Comparison of ENCODE assay signal across 17 cellular contexts in genomic region chr4:164874791-164875190, GRCh38. TPM values are rescaled to one million over a fixed set of nuclear protein-coding genes. Genes with fewer than 3 reads are reported as not detected.
"Had no signal": no experiment of that assay in that cellular context is flagged by ENCODE, and none has a peak within 500 bp of the region (broad histone marks: within the 10 kb centered on the region; RNA-seq: fewer than 3 reads in every experiment).

No MANE protein-coding gene starts in this region.

- H3K27me3 ChIP-seq: pancreas, thyroid gland, uterus had no signal

- H3K4me3 ChIP-seq: coronary artery, lung, pancreas, thyroid gland, uterus had no signal

- H3K9me3 ChIP-seq: pancreas, thyroid gland, uterus had no signal

- H3K4me1 ChIP-seq: pancreas, uterus had no signal

- ATAC-seq: left colon; pancreas; stimulated activated effector memory CD8-positive, alpha-beta T cell treated with anti-CD3 and anti-CD28 coated beads, Interleukin-12 subunit alpha, Interleukin-12 subunit beta, amount 100 ng/mL, for 72 hours had no signal

- DNase-seq: activated CD4-positive, alpha-beta T cell treated with anti-CD3 and anti-CD28 coated beads for 1 hour; activated CD4-positive, alpha-beta T cell treated with anti-CD3 and anti-CD28 coated beads, Interleukin-2, amount 50 U/mL, for 4 hours; activated naive CD4-positive, alpha-beta T cell; activated naive CD8-positive, alpha-beta T cell treated with anti-CD3 and anti-CD28 coated beads, Interleukin-2, amount 10 ng/mL, durations not matched to agents 7 days and 5 days; activated T-cell treated with anti-CD3 and anti-CD28 coated beads for 4 hours; head of caudate nucleus; immature natural killer cell; left colon; naive B cell; pancreas; T1000; thyroid gland; uterus had no signal

- H3K36me3 ChIP-seq: pancreas, thyroid gland, uterus had no signal

- H3K27ac ChIP-seq: coronary artery, pancreas, thyroid gland, uterus had no signal

RNA-seq across cellular contexts. Expression of gene APELA, which starts 2.2 kb away (rescaled TPM):
- total RNA-seq: activated naive CD8-positive, alpha-beta T cell treated with anti-CD3 and anti-CD28 coated beads, Interleukin-2, amount 10 ng/mL, durations not matched to agents 7 days and 5 days; left colon; lung; mononuclear cell had no signal
- polyA plus RNA-seq: immature natural killer cell, pancreas had no signal
